In genomic region chr20:38805958-38806854, GRCh38 we compare ENCODE assay signal across 8 cellular contexts. TPM values are rescaled to one million over a fixed set of nuclear protein-coding genes. Genes with fewer than 3 reads are reported as not detected.
A peak's percentile ranks its signal among the peaks of the same experiment; 100 is the strongest.
DNase-seq lines count a peak whose midpoint lies in the region; ATAC-seq and TF ChIP-seq lines count a peak whose summit lies in the region.

No MANE protein-coding gene starts in this region.

- H3K4me3 ChIP-seq in PC-3 (ENCODE audit: low read length) (peak overlapping the region; percentile 46; the same call in 1 of the 2 replicates), adipocyte (ENCODE audit: low read length) (peak overlapping the region; percentile 58)

- H3K4me2 ChIP-seq in PC-3 (ENCODE audit: low read length), result peak overlapping the region; percentile 67

- H2AFZ ChIP-seq in PC-3 (ENCODE audit: low read length), result peak overlapping the region; percentile 53; the same call in 1 of the 2 replicates

- H3K9me3 ChIP-seq in PC-3 (ENCODE audit: low read length) (no peaks in the 10 kb centered on the region), adipocyte (ENCODE audit: control insufficient read depth, low read length) (no peaks in the 10 kb centered on the region)

- peaks cover 59% of the 10 kb centered on the region for H3K27me3 ChIP-seq in PC-3 (ENCODE audit: low read length)
- peaks cover 45% of the 10 kb centered on the region for H3K27me3 ChIP-seq in adipocyte (replicated peaks; ENCODE audit: control insufficient read depth, insufficient read depth, low read length)

- no peaks in the 10 kb centered on the region for H3K9me2 ChIP-seq in PC-3 (replicated peaks; ENCODE audit: low read length)

- TF ChIP-seq CTCF in PC-3 (conservative IDR thresholded peaks at IDR 0.05; ENCODE audit: low read depth, low read length), result no peak

- POLR2A ChIA-PET in PC-3 (lab: Charles Lee; ENCODE audit: unreplicated experiment), result no interaction called here

- no peaks in the 10 kb centered on the region for H4K20me1 ChIP-seq in PC-3 (ENCODE audit: low read length)

- intact Hi-C loops in PC-3 (cut with micrococcal nuclease), result no loop called here

- CTCF ChIA-PET in PC-3 (lab: Charles Lee), result no interaction called here

- H3F3A ChIP-seq in PC-3 (ENCODE audit: low read length, unreplicated experiment), result no peaks in the 10 kb centered on the region

- H3K27ac ChIP-seq in PC-3 (ENCODE audit: low read length), result no peak overlapping the region

- TF ChIP-seq POLR2A in GM18505 (IDR thresholded peaks at IDR 0.05; ENCODE audit: borderline replicate concordance, extremely low read depth, insufficient read depth, insufficient read length), result peak; percentile 34

- DNase-seq in PC-3, result no peak
- DNase-seq in adipocyte (ENCODE audit: low read depth), result peak; percentile 12
- DNase-seq in iPS-NIHi11 (ENCODE audit: low spot score), result peak; percentile 42
- DNase-seq in stimulated activated CD4-positive, alpha-beta T cell treated with anti-CD3 and anti-CD28 coated beads, Interleukin-12 subunit alpha, Interleukin-12 subunit beta, amount 100 ng/mL, for 4 hours, result peak; percentile 45
- no peak for DNase-seq in 8988T
- DNase-seq in GDM1 (lab: John Stamatoyannopoulos, UW), result no peak
- no peak for DNase-seq in COLO829 (ENCODE audit: low spot score)

- no peaks in the 10 kb centered on the region for H3K79me2 ChIP-seq in PC-3 (ENCODE audit: low read length)

- BruUV-seq in PC-3 (replicated peaks; lab: Mats Ljungman, UMichigan), result no TSS peak

- H3K4me1 ChIP-seq in PC-3 (ENCODE audit: insufficient read depth, low read length), result peaks cover 3% of the 10 kb centered on the region; the same call in 1 of the 2 replicates
- no peaks in the 10 kb centered on the region for H3K4me1 ChIP-seq in adipocyte (ENCODE audit: control insufficient read depth, insufficient read depth, low read length)

- ATAC-seq in GM18505 (IDR thresholded peaks at IDR 0.05; ENCODE audit: unreplicated experiment) (peak; percentile 32), PC-3 (peak; percentile 20; the same call in 1 of the 2 replicates)

- H3K36me3 ChIP-seq in PC-3 (ENCODE audit: low read depth, low read length), result no peaks in the 10 kb centered on the region
- no peaks in the 10 kb centered on the region for H3K36me3 ChIP-seq in adipocyte (ENCODE audit: control insufficient read depth, insufficient read depth, low read length, severe bottlenecking)

- H3K9ac ChIP-seq in PC-3 (ENCODE audit: low read length) (no peak overlapping the region), adipocyte (ENCODE audit: low read length) (no peak overlapping the region)

RNA-seq across cellular contexts. Expression of gene PPP1R16B, which starts 0.7 kb away (rescaled TPM):
- 0.04 and 0.12 TPM in 2 replicates for total RNA-seq in PC-3 (2014; rRNA removed)

RNA-seq across cellular contexts. Expression of gene ACTR5, which starts 57.9 kb away (rescaled TPM):
- 16.1 and 18.3 TPM in 2 replicates for total RNA-seq in PC-3 (2014; rRNA removed)

Comparison
In these comparisons a context has a peak if more than half of its experiments do, and no peak if none do; other contexts are left out.
1. DNase-seq: peak in adipocyte (single experiment), iPS-NIHi11 (single experiment) and stimulated activated CD4-positive, alpha-beta T cell treated with anti-CD3 and anti-CD28 coated beads, Interleukin-12 subunit alpha, Interleukin-12 subunit beta, amount 100 ng/mL, for 4 hours (single experiment); none in PC-3 (single experiment), 8988T (single experiment), GDM1 (single experiment) and COLO829 (single experiment).